8 cellular contexts compared by ENCODE assay signal in genomic region chr20:46090095-46090388, GRCh38. TPM values are rescaled to one million over a fixed set of nuclear protein-coding genes. Genes with fewer than 3 reads are reported as not detected.
DNase-seq lines count a peak whose midpoint lies in the region; ATAC-seq and TF ChIP-seq lines count a peak whose summit lies in the region.

No MANE protein-coding gene starts in this region.

- peaks cover 43% of the 10 kb centered on the region for H3K79me2 ChIP-seq in SK-N-SH (ENCODE audit: insufficient read depth)

- H3K4me3 ChIP-seq in SK-N-SH (ENCODE audit: low read depth in 2 of 2, low read length in 1 of 2) = peak overlapping the region; percentile 78 to 94
- peak overlapping the region; percentile 87 for H3K4me3 ChIP-seq in fibroblast of pulmonary artery (replicated peaks; ENCODE audit: low read depth, low read length)
- peak overlapping the region; percentile 79 to 94 (median 88) for H3K4me3 ChIP-seq in gastrocnemius medialis

- TF ChIP-seq POLR2A in gastrocnemius medialis (IDR thresholded peaks at IDR 0.05) = no peak

- no peaks in the 10 kb centered on the region for H3K9me2 ChIP-seq in SK-N-SH

- H3K9me3 ChIP-seq in SK-N-SH = no peaks in the 10 kb centered on the region
- H3K9me3 ChIP-seq in gastrocnemius medialis = no peaks in the 10 kb centered on the region

- H3K4me1 ChIP-seq in SK-N-SH (ENCODE audit: control insufficient read depth in 1 of 2, insufficient read depth in 2 of 2, low read depth in 1 of 2, low read length in 1 of 2) (peaks cover 4 to 10% of the 10 kb centered on the region in 2 experiments; a peak in 3 of 4 replicates), gastrocnemius medialis (peaks cover 41 to 44% of the 10 kb centered on the region in 2 donors)

- DNase-seq in SK-N-SH = no peak
- DNase-seq in fibroblast of pulmonary artery (ENCODE audit: low read depth) = no peak
- DNase-seq in gastrocnemius medialis = no peak
- no peak for DNase-seq in SIG-M5 (lab: John Stamatoyannopoulos, UW)
- no peak for DNase-seq in sciatic nerve (ENCODE audit: low spot score)
- no peak for DNase-seq in CD1c-positive myeloid dendritic cell (ENCODE audit: extremely low spot score)

- POLR2A ChIA-PET in SK-N-SH (lab: Yijun Ruan, JAX) = no interaction called here

- H2AFZ ChIP-seq in SK-N-SH (ENCODE audit: low read depth) = peak overlapping the region; percentile 96

- H3K36me3 ChIP-seq in SK-N-SH (replicated peaks in 1 of 2; ENCODE audit: control insufficient read depth in 1 of 2, insufficient read depth in 2 of 2, low read length in 1 of 2) (no peaks in the 10 kb centered on the region), gastrocnemius medialis (no peaks in the 10 kb centered on the region)

- ATAC-seq in GM19395 (IDR thresholded peaks at IDR 0.05; ENCODE audit: unreplicated experiment) (peak; percentile 3), gastrocnemius medialis (no peak), HG02884 (IDR thresholded peaks at IDR 0.05; ENCODE audit: unreplicated experiment) (no peak), sciatic nerve (no peak)

- 0 out of 4 replicates have a peak, but pooled peaks of 1 of the 2 experiments have one; percentile 1 for TF ChIP-seq EP300 in SK-N-SH (IDR thresholded peaks at IDR 0.05; ENCODE audit: borderline replicate concordance in 1 of 2, low read depth in 1 of 2, low read length in 1 of 2)

- TF ChIP-seq RAD21 in SK-N-SH (IDR thresholded peaks at IDR 0.05; ENCODE audit: low read length) = no peak

- no peaks in the 10 kb centered on the region for H3K27me3 ChIP-seq in SK-N-SH (ENCODE audit: insufficient read depth)
- no peaks in the 10 kb centered on the region for H3K27me3 ChIP-seq in gastrocnemius medialis

- H3K27ac ChIP-seq in SK-N-SH (ENCODE audit: low read depth in 2 of 2, low read length in 1 of 2) (peak overlapping the region; percentile 22 to 85; a peak in 2 of 4 replicates), gastrocnemius medialis (peak overlapping the region; percentile 89 to 98 (median 95))

- H3F3A ChIP-seq in SK-N-SH (replicated peaks; ENCODE audit: insufficient read depth) = no peaks in the 10 kb centered on the region

- H4K20me1 ChIP-seq in SK-N-SH (ENCODE audit: insufficient read depth) = peaks cover 43% of the 10 kb centered on the region

- intact Hi-C loops in gastrocnemius medialis (cut with DNase I; ENCODE audit: low total_unique reads) (loop anchor here (1.0 kb wide), 1 partner anchor 316 kb away; the partner anchor contains the start of gene ELMO2), sciatic nerve (cut with DNase I) (no loop called here)

- in situ Hi-C loops in gastrocnemius medialis (cut with MboI; ENCODE audit: low sequenced_read_pairs in 4 of 4) = loop anchor here in 3 of 4 donors (25.0 kb wide), 1 partner anchor 278 kb away; the partner anchor contains the start of gene UBE2C (in 3 of the 3)

- WGBS in SK-N-SH (ENCODE audit: low lambda C conversion rate) = 4% methylated on average over 7 of the region's 7 CpGs

- peak overlapping the region; percentile 85 for H3K4me2 ChIP-seq in SK-N-SH

- peak overlapping the region; percentile 94 for H3K9ac ChIP-seq in SK-N-SH

- CTCF ChIA-PET in SK-N-SH (lab: Yijun Ruan, JAX) = no interaction called here

- TF ChIP-seq CTCF in SK-N-SH (IDR thresholded peaks at IDR 0.05) (no peak), fibroblast of pulmonary artery (IDR thresholded peaks at IDR 0.05; ENCODE audit: low read length, missing control alignments) (no peak), gastrocnemius medialis (IDR thresholded peaks at IDR 0.05 in 4 of 5, conservative IDR thresholded peaks at IDR 0.05 in 1 of 5) (no peak)

TF ChIP-seq in SK-N-SH, 30 proteins besides CTCF, POLR2A, EP300 and RAD21:
- no peak for TF ChIP-seq CHD2 (IDR thresholded peaks at IDR 0.05; ENCODE audit: low read length, partially characterized antibody)
- no peak for TF ChIP-seq USF2 (IDR thresholded peaks at IDR 0.05; ENCODE audit: borderline replicate concordance, low read depth, low read length)
- TF ChIP-seq MEF2A (IDR thresholded peaks at IDR 0.05; ENCODE audit: borderline replicate concordance, low read depth) = no peak
- TF ChIP-seq RCOR1 (IDR thresholded peaks at IDR 0.05; ENCODE audit: low read length) = no peak
- peak; percentile 36; the same call in 1 of the 2 replicates for TF ChIP-seq MXI1 (IDR thresholded peaks at IDR 0.05; ENCODE audit: low read depth, low read length)
- no peak for TF ChIP-seq EZH2phosphoT487 (IDR thresholded peaks at IDR 0.05; ENCODE audit: borderline replicate concordance, low read depth)
- TF ChIP-seq FOXJ3 (CRISPR knock-in tag; IDR thresholded peaks at IDR 0.05) = no peak
- no peak for TF ChIP-seq GATA2 (CRISPR knock-in tag; IDR thresholded peaks at IDR 0.05)
- 0 out of 2 replicates have a peak, but pooled peaks have one; percentile 11 for TF ChIP-seq FOXM1 (IDR thresholded peaks at IDR 0.05; ENCODE audit: low read depth)
- no peak for TF ChIP-seq TAF1 (IDR thresholded peaks at IDR 0.05; ENCODE audit: borderline replicate concordance, low read depth, low read length)

RNA-seq across cellular contexts. Expression of gene NCOA5, which starts 0.3 kb away (rescaled TPM):
- 18.6 and 20.4 TPM in 2 replicates for polyA plus RNA-seq in SK-N-SH (2012; rRNA removed)
- polyA plus RNA-seq in SK-N-SH (2012; cell fraction: cytosol; rRNA removed) = 16.2 and 17.0 TPM in 2 replicates
- 26.6 and 31.9 TPM in 2 replicates for polyA plus RNA-seq in SK-N-SH (2012; cell fraction: nucleus; rRNA removed)
- total RNA-seq in gastrocnemius medialis (10 to 100 TPM; 14.7 to 21.5 (median 19.0) TPM), sciatic nerve (27.4 TPM)

RNA-seq across cellular contexts. Expression of gene CD40, which starts 28.1 kb away (rescaled TPM):
- polyA plus RNA-seq in SK-N-SH (2012; rRNA removed) = not detected in 2 replicates
- 0.01 TPM in 1 of 2 replicates, not detected in the other for polyA plus RNA-seq in SK-N-SH (2012; cell fraction: cytosol; rRNA removed)
- 0.08 TPM in 1 of 2 replicates, not detected in the other for polyA plus RNA-seq in SK-N-SH (2012; cell fraction: nucleus; rRNA removed)
- 10 to 100 TPM in 1 of 4 donors, 1 to 10 TPM in 3; 7.2 to 13.0 (median 8.2) TPM for total RNA-seq in gastrocnemius medialis
- total RNA-seq in sciatic nerve = 25.1 TPM
